18 cellular contexts compared by ENCODE assay signal in the genomic region with DNA sequence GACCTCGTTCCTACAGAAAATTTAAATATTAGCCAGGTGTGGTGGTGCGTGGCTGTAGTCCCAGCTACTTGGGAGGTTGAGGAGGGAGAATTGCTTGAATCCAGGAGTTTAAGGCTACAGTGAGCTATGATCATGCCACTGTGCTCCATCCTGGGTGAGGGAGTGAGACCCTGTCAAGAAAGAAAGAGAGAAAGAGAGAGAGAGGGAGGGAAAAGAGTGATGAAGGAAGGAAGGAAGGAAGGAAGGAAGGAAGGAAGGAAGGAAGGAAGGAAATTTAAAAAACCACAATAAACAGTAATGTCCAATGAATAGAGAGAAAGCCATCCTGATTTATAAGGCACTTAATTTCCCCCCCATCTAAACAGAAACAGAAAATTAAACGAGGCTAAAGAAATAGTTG. TPM values are rescaled to one million over a fixed set of nuclear protein-coding genes. Genes with fewer than 3 reads are reported as not detected.
DNase-seq lines count a peak whose midpoint lies in the region; ATAC-seq, FAIRE-seq and TF ChIP-seq lines count a peak whose summit lies in the region.
"Had no signal": no experiment of that assay in that cellular context is flagged by ENCODE, and none has a peak within 500 bp of the region (broad histone marks: within the 10 kb centered on the region; RNA-seq: fewer than 3 reads in every experiment).

No MANE protein-coding gene starts in this region.

- no TSS peak for BruUV-seq in Panc1 (replicated peaks; lab: Mats Ljungman, UMichigan)

- DNase-seq in Panc1 (ENCODE audit: low read depth, low spot score), result no peak
- no peak for DNase-seq in psoas muscle
- DNase-seq in SK-N-DZ (ENCODE audit: low spot score), result no peak
- DNase-seq in D721Med (ENCODE audit: insufficient read length, low spot score), result no peak
- DNase-seq in OCI-M2 (lab: John Stamatoyannopoulos, UW; ENCODE audit: unreplicated experiment), result no peak
- no peak for DNase-seq in LoVo (ENCODE audit: low spot score)
- DNase-seq: 8988T; Calu3; CD4-positive, alpha-beta T cell; COR-L47; DMS153; DND-41; GOT3 had no signal

- H3K36me3 ChIP-seq in BLaER1 (no peaks in the 10 kb centered on the region), Panc1 (ENCODE audit: control insufficient read depth, insufficient read depth, low read length) (no peaks in the 10 kb centered on the region; the same call in 1 of the 2 replicates), psoas muscle (ENCODE audit: insufficient read depth in 1 of 2, low read depth in 1 of 2) (peaks cover 2 to 57% of the 10 kb centered on the region in 2 donors)
- H3K36me3 ChIP-seq: HAP-1 had no signal

- no peak for TF ChIP-seq CTCF in Panc1 (IDR thresholded peaks at IDR 0.05)
- TF ChIP-seq CTCF in psoas muscle (IDR thresholded peaks at IDR 0.05), result no peak
- no peak for TF ChIP-seq CTCF in D721Med (IDR thresholded peaks at IDR 0.05; ENCODE audit: insufficient read depth, missing control alignments)

- no peaks in the 10 kb centered on the region for H4K20me1 ChIP-seq in BLaER1

- no peak for FAIRE-seq in D721Med (lab: Jason Lieb, UNC)
- FAIRE-seq: A549, GM12892 had no signal

- peak overlapping the region; percentile 27; the same call in 1 of the 2 replicates for H3K4me2 ChIP-seq in BLaER1
- H3K4me2 ChIP-seq: A549 had no signal

- no peak overlapping the region for H3K4me3 ChIP-seq in BLaER1
- H3K4me3 ChIP-seq in Panc1 (ENCODE audit: low read depth in 2 of 2, low read length in 2 of 2), result no peak overlapping the region
- H3K4me3 ChIP-seq in psoas muscle, result peak overlapping the region; percentile 26
- H3K4me3 ChIP-seq: A549, HAP-1 had no signal

- H3K4me1 ChIP-seq in BLaER1 (peaks cover 7% of the 10 kb centered on the region), Panc1 (ENCODE audit: control insufficient read depth, insufficient read depth, low read length) (peaks cover 25% of the 10 kb centered on the region), psoas muscle (peaks cover 63% of the 10 kb centered on the region)
- H3K4me1 ChIP-seq: A549, HAP-1 had no signal

- POLR2A ChIA-PET in Panc1 (lab: Charles Lee), result interaction anchor here (0.5 kb wide), 1 partner anchor 36 kb away, joined by 3 read pairs; no protein-coding TSS in a partner anchor

- ATAC-seq in Panc1 (peak; percentile 33; the same call in 1 of the 2 replicates), psoas muscle (no peak)
- ATAC-seq: A549 had no signal

- H3K9me3 ChIP-seq in BLaER1 (no peaks in the 10 kb centered on the region), Panc1 (ENCODE audit: control insufficient read depth, insufficient read depth, low read depth, low read length) (no peaks in the 10 kb centered on the region), psoas muscle (no peaks in the 10 kb centered on the region)
- H3K9me3 ChIP-seq: A549, HAP-1 had no signal

- intact Hi-C loops in Panc1 (cut with micrococcal nuclease; ENCODE audit: unreplicated experiment) (no loop called here), psoas muscle (cut with DNase I) (no loop called here)

- H3K27me3 ChIP-seq in BLaER1 (no peaks in the 10 kb centered on the region), Panc1 (ENCODE audit: control insufficient read depth, insufficient read depth, low read length) (no peaks in the 10 kb centered on the region), psoas muscle (ENCODE audit: insufficient read depth in 3 of 3, low read length in 2 of 3) (no peaks in the 10 kb centered on the region)

- no peak overlapping the region for H3K27ac ChIP-seq in BLaER1
- peak overlapping the region; percentile 74 for H3K27ac ChIP-seq in Panc1 (ENCODE audit: low read length)
- peak overlapping the region; percentile 85 for H3K27ac ChIP-seq in psoas muscle
- H3K27ac ChIP-seq: A549 had no signal

- no peak overlapping the region for H3K9ac ChIP-seq in BLaER1

- CTCF ChIA-PET in Panc1 (lab: Charles Lee), result no interaction called here

- in situ Hi-C loops in Panc1 (cut with HindIII; ENCODE audit: low pct_unique_long_range_greater_than_20kb, low sequenced_read_pairs), result no loop called here

- WGBS in psoas muscle, 3 donors, result 53 to 66% (median 61%) methylated on average over 3 of the region's 3 CpGs

RNA-seq across cellular contexts. Expression of gene MYPN, which starts 9.4 kb away (rescaled TPM):
- total RNA-seq in Panc1 (2021; ENCODE audit: unreplicated experiment), result 39.1 TPM
- 16.3 TPM for polyA plus RNA-seq in Panc1 (2012; ENCODE audit: insufficient read length)
- 100 to 1,000 TPM; 216 to 376 (median 312) TPM for total RNA-seq in psoas muscle
- 100 to 1,000 TPM in 1 of 3 donors, 10 to 100 TPM in 2; 24.3 to 117 (median 97.4) TPM for polyA plus RNA-seq in psoas muscle
- 0.22 TPM in 1 of 2 replicates, not detected in the other for polyA plus RNA-seq in SK-N-DZ (2014; cell fraction: cytosol; rRNA removed)
- polyA plus RNA-seq in SK-N-DZ (2014; cell fraction: nucleus; rRNA removed), result not detected in 2 replicates
- total RNA-seq: CD4-positive, alpha-beta T cell had no signal
- polyA plus RNA-seq: CD14-positive monocyte had no signal

RNA-seq across cellular contexts. Expression of gene HERC4, which starts 43.6 kb away (rescaled TPM):
- total RNA-seq in Panc1 (2021; ENCODE audit: unreplicated experiment) (119 TPM), psoas muscle (10 to 100 TPM; 15.1 to 29.4 (median 20.6) TPM)
- 40.5 TPM for polyA plus RNA-seq in Panc1 (2012; ENCODE audit: insufficient read length)
- polyA plus RNA-seq in psoas muscle, result 10 to 100 TPM in 2 of 3 donors, 1 to 10 TPM in 1; 8.8 to 23.7 (median 17.6) TPM
- 18.3 and 19.0 TPM in 2 replicates for polyA plus RNA-seq in SK-N-DZ (2014; cell fraction: cytosol; rRNA removed)
- polyA plus RNA-seq in SK-N-DZ (2014; cell fraction: nucleus; rRNA removed), result 40.7 and 53.7 TPM in 2 replicates
